Comparison of ENCODE assay signal across 1 cellular context in genomic region chr19:42075616-42076374, GRCh38.
TF ChIP-seq lines count a peak whose summit lies in the region.

A gene with protein sequence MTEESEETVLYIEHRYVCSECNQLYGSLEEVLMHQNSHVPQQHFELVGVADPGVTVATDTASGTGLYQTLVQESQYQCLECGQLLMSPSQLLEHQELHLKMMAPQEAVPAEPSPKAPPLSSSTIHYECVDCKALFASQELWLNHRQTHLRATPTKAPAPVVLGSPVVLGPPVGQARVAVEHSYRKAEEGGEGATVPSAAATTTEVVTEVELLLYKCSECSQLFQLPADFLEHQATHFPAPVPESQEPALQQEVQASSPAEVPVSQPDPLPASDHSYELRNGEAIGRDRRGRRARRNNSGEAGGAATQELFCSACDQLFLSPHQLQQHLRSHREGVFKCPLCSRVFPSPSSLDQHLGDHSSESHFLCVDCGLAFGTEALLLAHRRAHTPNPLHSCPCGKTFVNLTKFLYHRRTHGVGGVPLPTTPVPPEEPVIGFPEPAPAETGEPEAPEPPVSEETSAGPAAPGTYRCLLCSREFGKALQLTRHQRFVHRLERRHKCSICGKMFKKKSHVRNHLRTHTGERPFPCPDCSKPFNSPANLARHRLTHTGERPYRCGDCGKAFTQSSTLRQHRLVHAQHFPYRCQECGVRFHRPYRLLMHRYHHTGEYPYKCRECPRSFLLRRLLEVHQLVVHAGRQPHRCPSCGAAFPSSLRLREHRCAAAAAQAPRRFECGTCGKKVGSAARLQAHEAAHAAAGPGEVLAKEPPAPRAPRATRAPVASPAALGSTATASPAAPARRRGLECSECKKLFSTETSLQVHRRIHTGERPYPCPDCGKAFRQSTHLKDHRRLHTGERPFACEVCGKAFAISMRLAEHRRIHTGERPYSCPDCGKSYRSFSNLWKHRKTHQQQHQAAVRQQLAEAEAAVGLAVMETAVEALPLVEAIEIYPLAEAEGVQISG (plus strand): TSS chr19:42076166. CDS start chr19:42078607, 2,441 bp downstream.

TF ChIP-seq in HepG2, 621 proteins besides CTCF, POLR2A, EP300 and RAD21 (continued from another document and continues in another):
- no peak for TF ChIP-seq ZNF337 (CRISPR knock-in tag; IDR thresholded peaks at IDR 0.05; ENCODE audit: borderline replicate concordance, low read depth)
- peak; percentile 83; the same call in 1 of the 2 replicates for TF ChIP-seq YEATS2 (CRISPR knock-in tag; IDR thresholded peaks at IDR 0.05; ENCODE audit: borderline replicate concordance)
- peak; percentile 37; the same call in 1 of the 2 replicates for TF ChIP-seq ZNF709 (CRISPR knock-in tag; IDR thresholded peaks at IDR 0.05)
- TF ChIP-seq, protein P1, sequence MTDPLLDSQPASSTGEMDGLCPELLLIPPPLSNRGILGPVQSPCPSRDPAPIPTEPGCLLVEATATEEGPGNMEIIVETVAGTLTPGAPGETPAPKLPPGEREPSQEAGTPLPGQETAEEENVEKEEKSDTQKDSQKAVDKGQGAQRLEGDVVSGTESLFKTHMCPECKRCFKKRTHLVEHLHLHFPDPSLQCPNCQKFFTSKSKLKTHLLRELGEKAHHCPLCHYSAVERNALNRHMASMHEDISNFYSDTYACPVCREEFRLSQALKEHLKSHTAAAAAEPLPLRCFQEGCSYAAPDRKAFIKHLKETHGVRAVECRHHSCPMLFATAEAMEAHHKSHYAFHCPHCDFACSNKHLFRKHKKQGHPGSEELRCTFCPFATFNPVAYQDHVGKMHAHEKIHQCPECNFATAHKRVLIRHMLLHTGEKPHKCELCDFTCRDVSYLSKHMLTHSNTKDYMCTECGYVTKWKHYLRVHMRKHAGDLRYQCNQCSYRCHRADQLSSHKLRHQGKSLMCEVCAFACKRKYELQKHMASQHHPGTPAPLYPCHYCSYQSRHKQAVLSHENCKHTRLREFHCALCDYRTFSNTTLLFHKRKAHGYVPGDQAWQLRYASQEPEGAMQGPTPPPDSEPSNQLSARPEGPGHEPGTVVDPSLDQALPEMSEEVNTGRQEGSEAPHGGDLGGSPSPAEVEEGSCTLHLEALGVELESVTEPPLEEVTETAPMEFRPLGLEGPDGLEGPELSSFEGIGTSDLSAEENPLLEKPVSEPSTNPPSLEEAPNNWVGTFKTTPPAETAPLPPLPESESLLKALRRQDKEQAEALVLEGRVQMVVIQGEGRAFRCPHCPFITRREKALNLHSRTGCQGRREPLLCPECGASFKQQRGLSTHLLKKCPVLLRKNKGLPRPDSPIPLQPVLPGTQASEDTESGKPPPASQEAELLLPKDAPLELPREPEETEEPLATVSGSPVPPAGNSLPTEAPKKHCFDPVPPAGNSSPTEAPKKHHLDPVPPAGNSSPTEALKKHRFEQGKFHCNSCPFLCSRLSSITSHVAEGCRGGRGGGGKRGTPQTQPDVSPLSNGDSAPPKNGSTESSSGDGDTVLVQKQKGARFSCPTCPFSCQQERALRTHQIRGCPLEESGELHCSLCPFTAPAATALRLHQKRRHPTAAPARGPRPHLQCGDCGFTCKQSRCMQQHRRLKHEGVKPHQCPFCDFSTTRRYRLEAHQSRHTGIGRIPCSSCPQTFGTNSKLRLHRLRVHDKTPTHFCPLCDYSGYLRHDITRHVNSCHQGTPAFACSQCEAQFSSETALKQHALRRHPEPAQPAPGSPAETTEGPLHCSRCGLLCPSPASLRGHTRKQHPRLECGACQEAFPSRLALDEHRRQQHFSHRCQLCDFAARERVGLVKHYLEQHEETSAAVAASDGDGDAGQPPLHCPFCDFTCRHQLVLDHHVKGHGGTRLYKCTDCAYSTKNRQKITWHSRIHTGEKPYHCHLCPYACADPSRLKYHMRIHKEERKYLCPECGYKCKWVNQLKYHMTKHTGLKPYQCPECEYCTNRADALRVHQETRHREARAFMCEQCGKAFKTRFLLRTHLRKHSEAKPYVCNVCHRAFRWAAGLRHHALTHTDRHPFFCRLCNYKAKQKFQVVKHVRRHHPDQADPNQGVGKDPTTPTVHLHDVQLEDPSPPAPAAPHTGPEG (CRISPR knock-in tag; IDR thresholded peaks at IDR 0.05), result no peak
- TF ChIP-seq ZNF547 (CRISPR knock-in tag; IDR thresholded peaks at IDR 0.05), result peak; percentile 84; the same call in 1 of the 2 replicates
- TF ChIP-seq SRF (IDR thresholded peaks at IDR 0.05; ENCODE audit: low read depth, low read length), result 0 out of 2 replicates have a peak, but pooled peaks have one; percentile 1
- TF ChIP-seq ZNF749 (CRISPR knock-in tag; IDR thresholded peaks at IDR 0.05; ENCODE audit: borderline replicate concordance), result 0 out of 2 replicates have a peak, but pooled peaks have one; percentile 37
- peak; percentile 75 for TF ChIP-seq GATAD1 (CRISPR knock-in tag; IDR thresholded peaks at IDR 0.05)
- no peak for TF ChIP-seq THAP8 (CRISPR knock-in tag; IDR thresholded peaks at IDR 0.05; ENCODE audit: borderline replicate concordance)
- TF ChIP-seq U2AF2 (IDR thresholded peaks at IDR 0.05; ENCODE audit: low read depth, low read length), result no peak
- no peak for TF ChIP-seq MXD3 (CRISPR knock-in tag; IDR thresholded peaks at IDR 0.05)
- TF ChIP-seq SOX5 (CRISPR knock-in tag; IDR thresholded peaks at IDR 0.05; ENCODE audit: borderline replicate concordance), result no peak
- no peak for TF ChIP-seq SMC3 (IDR thresholded peaks at IDR 0.05; ENCODE audit: low read length)
- TF ChIP-seq U2AF1 (optimal IDR thresholded peaks at IDR 0.05; ENCODE audit: low read depth, low read length), result no peak
- no peak for TF ChIP-seq REPIN1 (CRISPR knock-in tag; IDR thresholded peaks at IDR 0.05; ENCODE audit: borderline replicate concordance, low read depth)
- no peak for TF ChIP-seq KLF15 (CRISPR knock-in tag; IDR thresholded peaks at IDR 0.05; ENCODE audit: borderline replicate concordance)
- TF ChIP-seq ZMAT3 (CRISPR knock-in tag; conservative IDR thresholded peaks at IDR 0.05), result peak; percentile 83
- TF ChIP-seq GLI4 (CRISPR knock-in tag; IDR thresholded peaks at IDR 0.05; ENCODE audit: borderline replicate concordance), result peak; percentile 95; the same call in 1 of the 2 replicates
- peak; percentile 89 for TF ChIP-seq HNRNPK (IDR thresholded peaks at IDR 0.05; ENCODE audit: low read depth, low read length, poor library complexity, severe bottlenecking)
- TF ChIP-seq ZNF775 (CRISPR knock-in tag; IDR thresholded peaks at IDR 0.05; ENCODE audit: borderline replicate concordance), result no peak
- no peak for TF ChIP-seq SOX13 (IDR thresholded peaks at IDR 0.05)
- TF ChIP-seq SOX13 (CRISPR knock-in tag; conservative IDR thresholded peaks at IDR 0.05 in 1 of 2, IDR thresholded peaks at IDR 0.05 in 1 of 2), result peak in 1 of 2 experiments; percentile 15; a peak in 1 of 4 replicates
- TF ChIP-seq AHR (CRISPR knock-in tag; IDR thresholded peaks at IDR 0.05), result no peak
- peak; percentile 76 for TF ChIP-seq ZNF563 (CRISPR knock-in tag; IDR thresholded peaks at IDR 0.05)
- TF ChIP-seq ZNF776 (CRISPR knock-in tag; IDR thresholded peaks at IDR 0.05), result peak; percentile 73; the same call in 1 of the 2 replicates
- no peak for TF ChIP-seq TCF12 (IDR thresholded peaks at IDR 0.05)
- no peak for TF ChIP-seq TCF12 (CRISPR knock-in tag; IDR thresholded peaks at IDR 0.05)
- peak; percentile 58; the same call in 1 of the 3 replicates for TF ChIP-seq MXI1 (IDR thresholded peaks at IDR 0.05; ENCODE audit: borderline replicate concordance, low read depth, low read length)
- no peak for TF ChIP-seq NR3C1 (CRISPR knock-in tag; IDR thresholded peaks at IDR 0.05)
- 0 out of 2 replicates have a peak, but pooled peaks have one; percentile 62 for TF ChIP-seq ZNF44 (CRISPR knock-in tag; IDR thresholded peaks at IDR 0.05)
- peak; percentile 83 for TF ChIP-seq DR1 (CRISPR knock-in tag; IDR thresholded peaks at IDR 0.05)
- no peak for TF ChIP-seq FOXK2 (IDR thresholded peaks at IDR 0.05)
- TF ChIP-seq ZNF761 (CRISPR knock-in tag; conservative IDR thresholded peaks at IDR 0.05), result peak; percentile 24; the same call in 1 of the 2 replicates
- no peak for TF ChIP-seq ZNF652 (CRISPR knock-in tag; IDR thresholded peaks at IDR 0.05; ENCODE audit: borderline replicate concordance, low read depth)
- TF ChIP-seq SETDB1 (CRISPR knock-in tag; IDR thresholded peaks at IDR 0.05; ENCODE audit: borderline replicate concordance), result no peak
- TF ChIP-seq PAX8 (CRISPR knock-in tag; IDR thresholded peaks at IDR 0.05; ENCODE audit: borderline replicate concordance), result no peak; the same call in 1 of the 2 replicates
- TF ChIP-seq SMAD9 (CRISPR knock-in tag; IDR thresholded peaks at IDR 0.05), result no peak
- no peak for TF ChIP-seq DPF2 (CRISPR knock-in tag; IDR thresholded peaks at IDR 0.05; ENCODE audit: borderline replicate concordance, low read depth)
- TF ChIP-seq ARNT2 (CRISPR knock-in tag; IDR thresholded peaks at IDR 0.05; ENCODE audit: low read depth), result peak; percentile 58
- no peak for TF ChIP-seq CEBPB (IDR thresholded peaks at IDR 0.05; ENCODE audit: borderline replicate concordance, low read depth, low read length)
- no peak for TF ChIP-seq NBN (conservative IDR thresholded peaks at IDR 0.05)
- TF ChIP-seq TAF1 (CRISPR knock-in tag; IDR thresholded peaks at IDR 0.05), result peak; percentile 88
- peak; percentile 66 for TF ChIP-seq PHF20 (CRISPR knock-in tag; IDR thresholded peaks at IDR 0.05)
- TF ChIP-seq ZMYM4 (CRISPR knock-in tag; IDR thresholded peaks at IDR 0.05), result peak; percentile 89
- 0 out of 4 replicates have a peak, but pooled peaks of 1 of the 2 experiments have one; percentile 25 for TF ChIP-seq REST (IDR thresholded peaks at IDR 0.05; ENCODE audit: borderline replicate concordance in 1 of 2, low read depth in 1 of 2, low read length in 2 of 2)
- no peak for TF ChIP-seq BRCA1 (CRISPR knock-in tag; IDR thresholded peaks at IDR 0.05)
- peak; percentile 94 for TF ChIP-seq POLR2AphosphoS5 (IDR thresholded peaks at IDR 0.05; ENCODE audit: low read depth, low read length)
- peak; percentile 71 for TF ChIP-seq ZNF605 (CRISPR knock-in tag; IDR thresholded peaks at IDR 0.05)
- TF ChIP-seq, protein P2, sequence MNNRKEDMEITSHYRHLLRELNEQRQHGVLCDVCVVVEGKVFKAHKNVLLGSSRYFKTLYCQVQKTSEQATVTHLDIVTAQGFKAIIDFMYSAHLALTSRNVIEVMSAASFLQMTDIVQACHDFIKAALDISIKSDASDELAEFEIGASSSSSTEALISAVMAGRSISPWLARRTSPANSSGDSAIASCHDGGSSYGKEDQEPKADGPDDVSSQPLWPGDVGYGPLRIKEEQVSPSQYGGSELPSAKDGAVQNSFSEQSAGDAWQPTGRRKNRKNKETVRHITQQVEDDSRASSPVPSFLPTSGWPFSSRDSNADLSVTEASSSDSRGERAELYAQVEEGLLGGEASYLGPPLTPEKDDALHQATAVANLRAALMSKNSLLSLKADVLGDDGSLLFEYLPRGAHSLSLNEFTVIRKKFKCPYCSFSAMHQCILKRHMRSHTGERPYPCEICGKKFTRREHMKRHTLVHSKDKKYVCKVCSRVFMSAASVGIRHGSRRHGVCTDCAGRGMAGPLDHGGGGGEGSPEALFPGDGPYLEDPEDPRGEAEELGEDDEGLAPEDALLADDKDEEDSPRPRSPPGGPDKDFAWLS (CRISPR knock-in tag; IDR thresholded peaks at IDR 0.05; ENCODE audit: borderline replicate concordance), result no peak
- no peak for TF ChIP-seq MTF1 (CRISPR knock-in tag; IDR thresholded peaks at IDR 0.05)
- peak; percentile 71 for TF ChIP-seq CREM (IDR thresholded peaks at IDR 0.05)
- TF ChIP-seq CREM (CRISPR knock-in tag; IDR thresholded peaks at IDR 0.05), result no peak
- TF ChIP-seq ZNF782 (CRISPR knock-in tag; IDR thresholded peaks at IDR 0.05; ENCODE audit: borderline replicate concordance), result peak; percentile 32; the same call in 1 of the 2 replicates
